1 cellular context compared by ENCODE assay signal in genomic region chr5:96709152-96709821, GRCh38.
TF ChIP-seq lines count a peak whose summit lies in the region.

No MANE protein-coding gene starts in this region.

TF ChIP-seq in SK-N-SH, 30 proteins besides CTCF, POLR2A, EP300 and RAD21 (continued from another document):
- TF ChIP-seq ZBTB33 (IDR thresholded peaks at IDR 0.05; ENCODE audit: borderline replicate concordance, low read depth) (no peak), IRF3 (IDR thresholded peaks at IDR 0.05; ENCODE audit: low read depth, low read length) (no peak), NRF1 (IDR thresholded peaks at IDR 0.05; ENCODE audit: low read depth, low read length) (no peak), SIN3A (IDR thresholded peaks at IDR 0.05; ENCODE audit: borderline replicate concordance, low read depth, low read length) (no peak), GATA2 (CRISPR knock-in tag; IDR thresholded peaks at IDR 0.05) (no peak), NFIC (IDR thresholded peaks at IDR 0.05; ENCODE audit: borderline replicate concordance) (peak; percentile 46; the same call in 1 of the 2 replicates), TCF12 (IDR thresholded peaks at IDR 0.05) (peak; percentile 67), PBX3 (IDR thresholded peaks at IDR 0.05) (peak; percentile 28; the same call in 1 of the 2 replicates), MXI1 (IDR thresholded peaks at IDR 0.05; ENCODE audit: low read depth, low read length) (no peak), RCOR1 (IDR thresholded peaks at IDR 0.05; ENCODE audit: low read length) (no peak), USF1 (IDR thresholded peaks at IDR 0.05; ENCODE audit: borderline replicate concordance, low read depth) (no peak), FOSL2 (IDR thresholded peaks at IDR 0.05; ENCODE audit: borderline replicate concordance, low read depth) (peak; percentile 84), TAF1 (IDR thresholded peaks at IDR 0.05; ENCODE audit: borderline replicate concordance, low read depth, low read length) (no peak), FOXM1 (IDR thresholded peaks at IDR 0.05; ENCODE audit: low read depth) (no peak), SMC3 (IDR thresholded peaks at IDR 0.05; ENCODE audit: low read depth, low read length) (no peak), CHD2 (IDR thresholded peaks at IDR 0.05; ENCODE audit: low read length, partially characterized antibody) (no peak), FOXJ3 (CRISPR knock-in tag; IDR thresholded peaks at IDR 0.05) (no peak), RXRA (IDR thresholded peaks at IDR 0.05; ENCODE audit: borderline replicate concordance, low read depth) (no peak), RFX5 (IDR thresholded peaks at IDR 0.05; ENCODE audit: low read length) (no peak), MEF2A (IDR thresholded peaks at IDR 0.05; ENCODE audit: borderline replicate concordance, low read depth) (no peak), USF2 (IDR thresholded peaks at IDR 0.05; ENCODE audit: borderline replicate concordance, low read depth, low read length) (no peak), POLR2AphosphoS5 (IDR thresholded peaks at IDR 0.05; ENCODE audit: low read depth, low read length) (no peak)
TF ChIP-seq in SK-N-SH: peak in this region for 6.
